In genomic region chr2:12071343-12071742, GRCh38 we compare ENCODE assay signal across 12 cellular contexts.
DNase-seq lines count a peak whose midpoint lies in the region; ATAC-seq and TF ChIP-seq lines count a peak whose summit lies in the region.
"Had no signal": no experiment of that assay in that cellular context is flagged by ENCODE, and none has a peak within 500 bp of the region (broad histone marks: within the 10 kb centered on the region; RNA-seq: fewer than 3 reads in every experiment).

No MANE protein-coding gene starts in this region.

- in situ Hi-C loops in GM13976 (cut with MboI; ENCODE audit: low sequenced_read_pairs, unreplicated experiment): no loop called here

- no peaks in the 10 kb centered on the region for H3K27me3 ChIP-seq in sigmoid colon

- H3K4me1 ChIP-seq in sigmoid colon: peaks cover 0 to 8% (median 6%) of the 10 kb centered on the region in 4 donors

- no peaks in the 10 kb centered on the region for H3K36me3 ChIP-seq in sigmoid colon

- H3K4me3 ChIP-seq in NB4 (ENCODE audit: low read depth, low read length) (no peak overlapping the region), sigmoid colon (no peak overlapping the region)

- TF ChIP-seq POLR2A in NB4 (IDR thresholded peaks at IDR 0.05; ENCODE audit: extremely low read depth, insufficient read length): no peak
- TF ChIP-seq POLR2A in sigmoid colon (IDR thresholded peaks at IDR 0.05): no peak

- no peak overlapping the region for H3K27ac ChIP-seq in caudate nucleus (ENCODE audit: low read depth, low read length)
- no peak overlapping the region for H3K27ac ChIP-seq in substantia nigra (ENCODE audit: low read depth, low read length, poor library complexity, severe bottlenecking)
- H3K27ac ChIP-seq in sigmoid colon: no peak overlapping the region

- ATAC-seq in GM19455 (IDR thresholded peaks at IDR 0.05; ENCODE audit: unreplicated experiment): peak; percentile 61
- ATAC-seq in HG02981 (IDR thresholded peaks at IDR 0.05; ENCODE audit: unreplicated experiment): peak; percentile 60
- ATAC-seq: Panc1, sciatic nerve had no signal

- TF ChIP-seq EP300 in sigmoid colon (IDR thresholded peaks at IDR 0.05): no peak

- DNase-seq in GM13976 (ENCODE audit: low spot score) (peak; percentile 44), NB4 (ENCODE audit: low read depth) (peak; percentile 35), caudate nucleus (lab: John Stamatoyannopoulos, UW) (no peak), GM03348 (ENCODE audit: low spot score) (no peak), substantia nigra (lab: John Stamatoyannopoulos, UW) (no peak), sigmoid colon (no peak)
- DNase-seq: CD4-positive, alpha-beta T cell; NCI-H1694 had no signal

- H3K9me3 ChIP-seq in sigmoid colon: no peaks in the 10 kb centered on the region

- intact Hi-C loops in sigmoid colon (cut with DNase I): no loop called here

- TF ChIP-seq CTCF in GM13976 (IDR thresholded peaks at IDR 0.05; ENCODE audit: borderline replicate concordance, control extremely low read depth, extremely low read depth, insufficient read depth, missing control alignments) (no peak), NB4 (IDR thresholded peaks at IDR 0.05; ENCODE audit: low read depth, low read length) (no peak), sigmoid colon (IDR thresholded peaks at IDR 0.05) (no peak)

Comparison
In these comparisons a context has a peak if more than half of its experiments do, and no peak if none do; other contexts are left out.
1. DNase-seq: peak in GM13976 (single experiment) and NB4 (single experiment); none in caudate nucleus (0 of 61), GM03348 (single experiment), substantia nigra (0 of 49) and sigmoid colon (single experiment).